1 cellular context compared by ENCODE assay signal in the genomic region with DNA sequence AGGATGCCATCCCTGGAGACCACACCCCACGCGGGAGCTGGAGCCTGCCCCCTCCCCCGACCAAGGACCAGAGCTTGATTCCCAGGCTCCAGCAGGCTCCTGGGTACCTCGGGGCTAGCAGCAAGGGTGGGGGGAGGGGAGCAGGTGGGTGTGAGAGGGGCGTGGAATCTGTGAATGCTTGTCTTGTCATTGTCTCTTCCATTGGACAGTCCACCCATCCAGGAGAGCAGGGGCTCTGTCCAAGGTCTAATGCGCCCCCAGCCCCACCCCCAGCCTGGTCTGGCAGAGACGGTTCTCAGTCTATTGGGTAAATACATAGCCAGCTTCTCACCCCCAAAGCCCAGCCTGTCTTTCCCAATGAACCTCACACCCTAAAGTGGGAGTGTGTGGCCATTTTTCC.
TF ChIP-seq lines count a peak whose summit lies in the region.

No MANE protein-coding gene starts in this region.

TF ChIP-seq in WTC11, 78 proteins besides CTCF, POLR2A, EP300 and RAD21:
- TF ChIP-seq ZBTB21 (CRISPR knock-in tag; IDR thresholded peaks at IDR 0.05; ENCODE audit: borderline replicate concordance) (no peak), AFF4 (CRISPR knock-in tag; IDR thresholded peaks at IDR 0.05; ENCODE audit: borderline replicate concordance) (no peak), EMX1 (CRISPR knock-in tag; IDR thresholded peaks at IDR 0.05) (no peak), RELA (CRISPR knock-in tag; IDR thresholded peaks at IDR 0.05; ENCODE audit: borderline replicate concordance) (no peak), PRDM15 (CRISPR knock-in tag; IDR thresholded peaks at IDR 0.05) (no peak), TP53 (CRISPR knock-in tag; IDR thresholded peaks at IDR 0.05) (0 out of 2 replicates have a peak, but pooled peaks have one; percentile 32)
- TF ChIP-seq, protein P1, sequence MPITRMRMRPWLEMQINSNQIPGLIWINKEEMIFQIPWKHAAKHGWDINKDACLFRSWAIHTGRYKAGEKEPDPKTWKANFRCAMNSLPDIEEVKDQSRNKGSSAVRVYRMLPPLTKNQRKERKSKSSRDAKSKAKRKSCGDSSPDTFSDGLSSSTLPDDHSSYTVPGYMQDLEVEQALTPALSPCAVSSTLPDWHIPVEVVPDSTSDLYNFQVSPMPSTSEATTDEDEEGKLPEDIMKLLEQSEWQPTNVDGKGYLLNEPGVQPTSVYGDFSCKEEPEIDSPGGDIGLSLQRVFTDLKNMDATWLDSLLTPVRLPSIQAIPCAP (CRISPR knock-in tag; IDR thresholded peaks at IDR 0.05): no peak
- TF ChIP-seq, protein P2, sequence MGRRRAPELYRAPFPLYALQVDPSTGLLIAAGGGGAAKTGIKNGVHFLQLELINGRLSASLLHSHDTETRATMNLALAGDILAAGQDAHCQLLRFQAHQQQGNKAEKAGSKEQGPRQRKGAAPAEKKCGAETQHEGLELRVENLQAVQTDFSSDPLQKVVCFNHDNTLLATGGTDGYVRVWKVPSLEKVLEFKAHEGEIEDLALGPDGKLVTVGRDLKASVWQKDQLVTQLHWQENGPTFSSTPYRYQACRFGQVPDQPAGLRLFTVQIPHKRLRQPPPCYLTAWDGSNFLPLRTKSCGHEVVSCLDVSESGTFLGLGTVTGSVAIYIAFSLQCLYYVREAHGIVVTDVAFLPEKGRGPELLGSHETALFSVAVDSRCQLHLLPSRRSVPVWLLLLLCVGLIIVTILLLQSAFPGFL (CRISPR knock-in tag; IDR thresholded peaks at IDR 0.05; ENCODE audit: borderline replicate concordance): no peak
